In the genomic region with DNA sequence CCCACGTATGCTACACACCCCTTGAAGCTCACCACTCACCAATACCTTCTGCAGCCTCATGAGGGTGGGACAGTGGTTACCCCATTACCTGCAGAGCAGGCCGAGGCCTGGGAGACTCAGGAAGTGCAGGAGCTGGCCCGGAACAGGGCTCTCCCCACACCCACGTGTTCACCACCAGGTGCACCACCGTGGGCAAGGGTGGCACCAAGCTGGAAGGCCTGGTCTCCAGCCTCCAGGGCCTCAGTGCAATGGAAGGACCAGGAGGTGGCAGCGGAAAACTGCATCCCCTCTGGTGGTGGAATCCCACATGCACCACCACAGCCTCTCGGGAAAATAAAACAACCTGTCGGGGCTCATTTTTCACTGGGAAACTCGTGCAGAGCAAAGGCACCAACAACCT, we compare ENCODE assay signal across 1 cellular context.
TF ChIP-seq lines count a peak whose summit lies in the region.

No MANE protein-coding gene starts in this region.

TF ChIP-seq in H1, 55 proteins besides CTCF, POLR2A, EP300 and RAD21:
- TF ChIP-seq SP2 (IDR thresholded peaks at IDR 0.05; ENCODE audit: low read length), result no peak
- TF ChIP-seq ASH2L (IDR thresholded peaks at IDR 0.05; ENCODE audit: low read length), result no peak
